ENCODE assay signal across 11 cellular contexts in the genomic region with DNA sequence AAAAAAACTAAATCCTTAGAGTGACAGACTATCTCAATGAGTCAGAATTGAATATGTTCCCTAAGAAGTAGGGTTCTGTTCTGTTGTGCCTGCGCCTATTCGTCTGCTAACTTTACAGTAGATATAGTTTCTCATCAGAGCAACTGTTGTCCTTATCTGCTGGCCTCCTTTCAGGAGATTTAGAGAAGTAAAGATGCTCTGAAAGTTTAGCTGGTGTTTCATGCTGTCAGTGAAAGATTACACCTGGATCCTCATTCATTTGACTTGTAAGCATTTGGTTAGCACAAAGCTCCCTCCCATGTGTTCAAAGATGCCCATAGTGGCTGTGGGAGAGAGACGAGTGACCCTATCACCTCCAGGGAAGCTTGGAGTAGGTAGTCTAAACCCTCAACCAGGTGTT. TPM values are rescaled to one million over a fixed set of nuclear protein-coding genes. Genes with fewer than 3 reads are reported as not detected.
"Had no signal": no experiment of that assay in that cellular context is flagged by ENCODE, and none has a peak within 500 bp of the region (broad histone marks: within the 10 kb centered on the region; RNA-seq: fewer than 3 reads in every experiment).

No MANE protein-coding gene starts in this region.

- H3K4me3 ChIP-seq: GM23248, HAP-1 had no signal

- H2AFZ ChIP-seq: GM23248 had no signal

- H3K4me1 ChIP-seq: HAP-1 had no signal

- H3K9me3 ChIP-seq: HAP-1 had no signal

- DNase-seq: GM23248, GOT3, H7, HFFc6, KBM-7 had no signal

- H3K36me3 ChIP-seq: HAP-1 had no signal

- H3K27ac ChIP-seq: GM23248, HL-60, KMS-11 had no signal

- H3K4me2 ChIP-seq: KMS-11 had no signal

- H3K9ac ChIP-seq: GM23248, KMS-11 had no signal

- ATAC-seq: HCT116, HepG2 had no signal

RNA-seq across cellular contexts. Expression of gene SUCNR1, which starts 35.0 kb away (rescaled TPM):
- total RNA-seq: GM23248, H7, HepG2, HFFc6, HT1080 had no signal
- polyA plus RNA-seq: GM23248 had no signal
